ENCODE assay signal across 9 cellular contexts in genomic region chr1:40257313-40257687, GRCh38. TPM values are rescaled to one million over a fixed set of nuclear protein-coding genes. Genes with fewer than 3 reads are reported as not detected.
DNase-seq lines count a peak whose midpoint lies in the region; ATAC-seq and TF ChIP-seq lines count a peak whose summit lies in the region.
"Had no signal": no experiment of that assay in that cellular context is flagged by ENCODE, and none has a peak within 500 bp of the region (broad histone marks: within the 10 kb centered on the region; RNA-seq: fewer than 3 reads in every experiment).

No MANE protein-coding gene starts in this region.

- H3K9me3 Mint-ChIP-seq in brain: no peaks in the 10 kb centered on the region

- H3K36me3 Mint-ChIP-seq in brain: peaks cover 22% of the 10 kb centered on the region

- peaks cover 0 to 22% (median 0%) of the 10 kb centered on the region in 11 experiments; a peak in 4 of 22 replicates for H4K20me1 ChIP-seq in BLaER1 treated with 17β-estradiol and CSF1 and Interleukin-3, amounts not matched to agents 10 nM and 100 nM
- H4K20me1 ChIP-seq in MM.1S (ENCODE audit: insufficient read depth, low read length): no peaks in the 10 kb centered on the region

- TF ChIP-seq EP300 in suprapubic skin (IDR thresholded peaks at IDR 0.05): no peak

- H3K9me3 ChIP-seq in BLaER1 treated with 17β-estradiol and CSF1 and Interleukin-3, amounts not matched to agents 10 nM and 100 nM (replicated peaks in 1 of 11): no peaks in the 10 kb centered on the region
- no peaks in the 10 kb centered on the region for H3K9me3 ChIP-seq in MM.1S (replicated peaks; ENCODE audit: insufficient read depth, low read length)
- no peaks in the 10 kb centered on the region for H3K9me3 ChIP-seq in left lung
- H3K9me3 ChIP-seq in suprapubic skin: no peaks in the 10 kb centered on the region

- TF ChIP-seq CTCF in MM.1S (IDR thresholded peaks at IDR 0.05; ENCODE audit: low read length): no peak
- no peak for TF ChIP-seq CTCF in brain (conservative IDR thresholded peaks at IDR 0.05)
- no peak for TF ChIP-seq CTCF in left lung (IDR thresholded peaks at IDR 0.05)
- TF ChIP-seq CTCF in suprapubic skin (IDR thresholded peaks at IDR 0.05): peak in 1 of 2 donors; percentile 12

- peaks cover 19 to 36% (median 24%) of the 10 kb centered on the region in 10 experiments for H3K4me1 ChIP-seq in BLaER1 treated with 17β-estradiol and CSF1 and Interleukin-3, amounts not matched to agents 10 nM and 100 nM
- H3K4me1 ChIP-seq in MM.1S (ENCODE audit: low read length) (peaks cover 6% of the 10 kb centered on the region; the same call in 1 of the 2 replicates), left lung (peaks cover 8 to 49% of the 10 kb centered on the region in 2 donors), suprapubic skin (peaks cover 31% of the 10 kb centered on the region)

- H3F3A ChIP-seq in MM.1S (ENCODE audit: insufficient read depth, low read length): peaks cover 17% of the 10 kb centered on the region

- peaks cover 47% of the 10 kb centered on the region for H3K79me2 ChIP-seq in MM.1S (ENCODE audit: low read length)

- peak overlapping the region; percentile 89 to 99 (median 96) for H3K27ac ChIP-seq in BLaER1 treated with 17β-estradiol and CSF1 and Interleukin-3, amounts not matched to agents 10 nM and 100 nM
- peak overlapping the region; percentile 85 for H3K27ac ChIP-seq in MM.1S (ENCODE audit: low read length)
- peak overlapping the region; percentile 97 to 98 for H3K27ac ChIP-seq in left lung
- H3K27ac ChIP-seq in suprapubic skin: peak overlapping the region; percentile 96

- no peaks in the 10 kb centered on the region for H3K9me2 ChIP-seq in MM.1S (replicated peaks; ENCODE audit: insufficient read depth, low read length)

- peak overlapping the region; percentile 90 to 96 (median 95) for H3K4me3 Mint-ChIP-seq in brain

- H3K4me2 ChIP-seq in BLaER1 treated with 17β-estradiol and CSF1 and Interleukin-3, amounts not matched to agents 10 nM and 100 nM: peak overlapping the region; percentile 67 to 94 (median 82)
- peak overlapping the region; percentile 84 for H3K4me2 ChIP-seq in MM.1S (ENCODE audit: low read depth, low read length)

- ATAC-seq in GM19324 (IDR thresholded peaks at IDR 0.05; ENCODE audit: low FRiP score, unreplicated experiment): peak; percentile 16
- peak; percentile 24 for ATAC-seq in left lung

- peak overlapping the region; percentile 92 to 99 (median 97) for H3K9ac ChIP-seq in BLaER1 treated with 17β-estradiol and CSF1 and Interleukin-3, amounts not matched to agents 10 nM and 100 nM
- peak overlapping the region; percentile 87 for H3K9ac ChIP-seq in MM.1S (ENCODE audit: low read length)

- intact Hi-C loops in left lung (cut with DNase I): no loop called here

- peaks cover 45% of the 10 kb centered on the region for H3K4me1 Mint-ChIP-seq in brain

- peak overlapping the region; percentile 82 to 100 (median 96) for H3K4me3 ChIP-seq in BLaER1 treated with 17β-estradiol and CSF1 and Interleukin-3, amounts not matched to agents 10 nM and 100 nM
- peak overlapping the region; percentile 88 for H3K4me3 ChIP-seq in MM.1S (ENCODE audit: low read length)
- H3K4me3 ChIP-seq in left lung: peak overlapping the region; percentile 61 to 95
- H3K4me3 ChIP-seq in suprapubic skin: peak overlapping the region; percentile 89

- no peak for TF ChIP-seq POLR2A in suprapubic skin (IDR thresholded peaks at IDR 0.05)

- peak overlapping the region; percentile 94 for H2AFZ ChIP-seq in MM.1S (ENCODE audit: low read length)

- H3K27me3 Mint-ChIP-seq in brain: peaks cover 12% of the 10 kb centered on the region

- H3K36me3 ChIP-seq in BLaER1 treated with 17β-estradiol and CSF1 and Interleukin-3, amounts not matched to agents 10 nM and 100 nM: peaks cover 24 to 31% (median 31%) of the 10 kb centered on the region in 11 experiments
- H3K36me3 ChIP-seq in MM.1S (replicated peaks; ENCODE audit: insufficient read depth, low read length): no peaks in the 10 kb centered on the region; the same call in 1 of the 2 replicates
- H3K36me3 ChIP-seq in left lung: peaks cover 0 to 22% of the 10 kb centered on the region in 2 donors
- H3K36me3 ChIP-seq in suprapubic skin: peaks cover 16% of the 10 kb centered on the region

- DNase-seq in MM.1S (no peak), left lung (no peak), suprapubic skin (ENCODE audit: low spot score in 2 of 2) (no peak), T1000 (lab: John Stamatoyannopoulos, UW) (no peak), cerebellar cortex (ENCODE audit: low spot score) (no peak)

- WGBS in suprapubic skin: under 1% methylated on average over 14 of the region's 16 CpGs

- no peaks in the 10 kb centered on the region for H3K27me3 ChIP-seq in BLaER1 treated with 17β-estradiol and CSF1 and Interleukin-3, amounts not matched to agents 10 nM and 100 nM
- H3K27me3 ChIP-seq in MM.1S (replicated peaks; ENCODE audit: insufficient read depth, low read length) (no peaks in the 10 kb centered on the region), left lung (no peaks in the 10 kb centered on the region), suprapubic skin (no peaks in the 10 kb centered on the region)

- peak overlapping the region; percentile 96 to 99 (median 98) for H3K27ac Mint-ChIP-seq in brain

RNA-seq across cellular contexts. Expression of gene ZMPSTE24, which starts 0.7 kb away (rescaled TPM):
- polyA plus RNA-seq in brain (ENCODE audit: insufficient read depth, low read depth, low replicate concordance): 19.4 TPM
- total RNA-seq in left lung: 10 to 100 TPM; 54.5 to 57.2 TPM
- 10 to 100 TPM; 30.3 to 42.2 (median 34.9) TPM for total RNA-seq in suprapubic skin

RNA-seq across cellular contexts. Expression of gene TMCO2, which starts 9.6 kb away (rescaled TPM):
- not detected for polyA plus RNA-seq in brain (ENCODE audit: insufficient read depth, low read depth, low replicate concordance)
- under 1 TPM in 1 of 2 donors, not detected in 1; 0.55 TPM for total RNA-seq in left lung
- total RNA-seq in suprapubic skin: not detected
- total RNA-seq: M059J had no signal

RNA-seq across cellular contexts. Expression of gene COL9A2, which starts 59.8 kb away (rescaled TPM):
- 94.4 TPM for polyA plus RNA-seq in brain (ENCODE audit: insufficient read depth, low read depth, low replicate concordance)
- total RNA-seq in left lung: 1 to 10 TPM; 1.1 to 3.4 TPM
- 1 to 10 TPM; 3.3 to 5.4 (median 3.6) TPM for total RNA-seq in suprapubic skin
